21 cellular contexts compared by ENCODE assay signal in genomic region chr7:66539264-66539623, GRCh38.
A peak's percentile ranks its signal among the peaks of the same experiment; 100 is the strongest.
DNase-seq lines count a peak whose midpoint lies in the region; ATAC-seq and TF ChIP-seq lines count a peak whose summit lies in the region.
"Had no signal": no experiment of that assay in that cellular context is flagged by ENCODE, and none has a peak within 500 bp of the region (broad histone marks: within the 10 kb centered on the region; RNA-seq: fewer than 3 reads in every experiment).

No MANE protein-coding gene starts in this region.

- no peaks in the 10 kb centered on the region for H3K23me2 ChIP-seq in H9 (ENCODE audit: insufficient read length, low read depth, low read length, poor library complexity, severe bottlenecking)

- POLR2A ChIA-PET in Caco-2 (lab: Charles Lee): no interaction called here

- H3K27ac ChIP-seq in H9 (ENCODE audit: insufficient read length, low read depth, low read length) (no peak overlapping the region), WERI-Rb-1 (peak overlapping the region; percentile 63)
- H3K27ac ChIP-seq: BLaER1 treated with 17β-estradiol and CSF1 and Interleukin-3, amounts not matched to agents 10 nM and 100 nM; Peyer's patch; SJSA1 had no signal

- H3K27me3 ChIP-seq in Caco-2 (replicated peaks; ENCODE audit: control insufficient read depth, insufficient read depth, low read length): no peaks in the 10 kb centered on the region
- H3K27me3 ChIP-seq in H9 (ENCODE audit: insufficient read depth, low read length): no peaks in the 10 kb centered on the region
- no peaks in the 10 kb centered on the region for H3K27me3 ChIP-seq in WERI-Rb-1 (ENCODE audit: insufficient read depth, low read depth, severe bottlenecking)
- H3K27me3 ChIP-seq: BLaER1 treated with 17β-estradiol and CSF1 and Interleukin-3, amounts not matched to agents 10 nM and 100 nM; Peyer's patch; SJSA1 had no signal

- H3K9me3 Mint-ChIP-seq in Caco-2 (ENCODE audit: unreplicated experiment): no peaks in the 10 kb centered on the region
- no peaks in the 10 kb centered on the region for H3K9me3 Mint-ChIP-seq in H9
- peaks cover 2% of the 10 kb centered on the region for H3K9me3 Mint-ChIP-seq in glutamatergic neuron (ENCODE audit: unreplicated experiment)
- H3K9me3 Mint-ChIP-seq: CD8-positive, alpha-beta T cell had no signal

- H3K36me3 Mint-ChIP-seq in Caco-2 (ENCODE audit: insufficient read depth, unreplicated experiment) (peaks cover 59% of the 10 kb centered on the region), H9 (ENCODE audit: insufficient read depth in 1 of 3, low read depth in 3 of 3) (peaks cover 0 to 10% (median 0%) of the 10 kb centered on the region in 3 experiments; a peak in 3 of 7 replicates), glutamatergic neuron (ENCODE audit: unreplicated experiment) (no peaks in the 10 kb centered on the region)

- H3T11ph ChIP-seq in H9 (ENCODE audit: low read length): no peak overlapping the region

- no peak overlapping the region for H2BK15ac ChIP-seq in H9 (ENCODE audit: low read depth, low read length)

- no peak overlapping the region for H3K18ac ChIP-seq in H9 (ENCODE audit: insufficient read length, low read depth, low read length)

- no peak overlapping the region for H2AK5ac ChIP-seq in H9 (ENCODE audit: insufficient read length, low read length)

- no peak overlapping the region for H3K9ac ChIP-seq in H9 (ENCODE audit: extremely low read depth, insufficient read length, low read length)
- H3K9ac ChIP-seq: BLaER1 treated with 17β-estradiol and CSF1 and Interleukin-3, amounts not matched to agents 10 nM and 100 nM had no signal

- no peak overlapping the region for H2BK20ac ChIP-seq in H9 (ENCODE audit: low read depth, low read length, poor library complexity, severe bottlenecking)

- no peak for ATAC-seq in HG03432 (IDR thresholded peaks at IDR 0.05; ENCODE audit: unreplicated experiment)
- ATAC-seq: CD8-positive, alpha-beta T cell had no signal

- H3K4me3 Mint-ChIP-seq in Caco-2 (ENCODE audit: unreplicated experiment) (no peak overlapping the region), H9 (no peak overlapping the region), glutamatergic neuron (ENCODE audit: unreplicated experiment) (peak overlapping the region; percentile 13)
- H3K4me3 Mint-ChIP-seq: CD8-positive, alpha-beta T cell had no signal

- no peak overlapping the region for H4K91ac ChIP-seq in H9 (ENCODE audit: insufficient read length, low read depth, low read length)

- H3K27ac Mint-ChIP-seq in Caco-2 (ENCODE audit: unreplicated experiment) (peak overlapping the region; percentile 40), H9 (peak overlapping the region; percentile 57 to 94 (median 81); a peak in 5 of 7 replicates), glutamatergic neuron (ENCODE audit: unreplicated experiment) (peak overlapping the region; percentile 95)
- H3K27ac Mint-ChIP-seq: CD8-positive, alpha-beta T cell had no signal

- H3K79me1 ChIP-seq in H9 (ENCODE audit: insufficient read depth, low read depth, low read length, poor library complexity, severe bottlenecking): no peaks in the 10 kb centered on the region

- H3K4me1 ChIP-seq in Caco-2 (0 out of 2 replicates have a peak, but pooled peaks cover 8% of the 10 kb centered on the region), H9 (ENCODE audit: insufficient read depth, low read length) (no peaks in the 10 kb centered on the region; the same call in 1 of the 2 replicates)
- H3K4me1 ChIP-seq: BLaER1 treated with 17β-estradiol and CSF1 and Interleukin-3, amounts not matched to agents 10 nM and 100 nM; Peyer's patch; SJSA1 had no signal

- no peak overlapping the region for H2AFZ ChIP-seq in H9 (ENCODE audit: low read length)

- H3K79me2 ChIP-seq in H9 (ENCODE audit: insufficient read depth, low read length): no peaks in the 10 kb centered on the region

- H3K36me3 ChIP-seq in Caco-2 (ENCODE audit: control insufficient read depth, insufficient read depth, low read length) (peaks cover under 1% of the 10 kb centered on the region), WERI-Rb-1 (peaks cover 9% of the 10 kb centered on the region)

- no peak overlapping the region for H2BK5ac ChIP-seq in H9 (ENCODE audit: insufficient read length, low read length)

- no peak overlapping the region for H3K4me2 ChIP-seq in H9 (ENCODE audit: insufficient read depth, insufficient read length, low read length)
- H3K4me2 ChIP-seq: BLaER1 treated with 17β-estradiol and CSF1 and Interleukin-3, amounts not matched to agents 10 nM and 100 nM had no signal

- intact Hi-C loops in Caco-2 (cut with micrococcal nuclease; ENCODE audit: unreplicated experiment): no loop called here

- no peak overlapping the region for H3K56ac ChIP-seq in H9 (ENCODE audit: insufficient read length, low read depth, low read length)

- H3K4me1 Mint-ChIP-seq in Caco-2 (ENCODE audit: low read depth, unreplicated experiment) (peaks cover 9% of the 10 kb centered on the region), H9 (peaks cover 16% of the 10 kb centered on the region in 2 experiments), glutamatergic neuron (ENCODE audit: low read depth, unreplicated experiment) (peaks cover 14% of the 10 kb centered on the region)

- no TSS peak for BruUV-seq in Caco-2 (replicated peaks; lab: Mats Ljungman, UMichigan)

- H4K20me1 ChIP-seq in H9 (ENCODE audit: control insufficient read depth, insufficient read depth, insufficient read length): no peaks in the 10 kb centered on the region

- H3K4me3 ChIP-seq in Caco-2 (ENCODE audit: low read depth, low read length) (no peak overlapping the region), WERI-Rb-1 (ENCODE audit: low read depth, low read length) (no peak overlapping the region)
- H3K4me3 ChIP-seq: BLaER1 treated with 17β-estradiol and CSF1 and Interleukin-3, amounts not matched to agents 10 nM and 100 nM; Peyer's patch; SJSA1 had no signal

- TF ChIP-seq CTCF in Caco-2 (IDR thresholded peaks at IDR 0.05; ENCODE audit: insufficient read depth in 1 of 2, low read depth in 1 of 2, low read length in 1 of 2, severe bottlenecking in 1 of 2, unreplicated experiment in 1 of 2): no peak
- no peak for TF ChIP-seq CTCF in H9 (conservative IDR thresholded peaks at IDR 0.05)
- no peak for TF ChIP-seq CTCF in WERI-Rb-1 (IDR thresholded peaks at IDR 0.05; ENCODE audit: low read depth, low read length)
- no peak for TF ChIP-seq CTCF in glutamatergic neuron (IDR thresholded peaks at IDR 0.05; ENCODE audit: partially characterized antibody, unreplicated experiment)

- no peak overlapping the region for H3K23ac ChIP-seq in H9 (ENCODE audit: insufficient read length, low read depth, low read length)

- H3K4ac ChIP-seq in H9 (ENCODE audit: low read depth, low read length): no peak overlapping the region

- DNase-seq in Caco-2 (no peak), H9 (no peak), WERI-Rb-1 (no peak), glutamatergic neuron (no peak), GOT3 (lab: John Stamatoyannopoulos, UW) (no peak), NCI-H510A (lab: John Stamatoyannopoulos, UW) (no peak)
- DNase-seq: Calu3; CD8-positive, alpha-beta T cell; DMS153; HCEC 1CT; NCI-H1105; NCI-H146; NCI-H2029; NCI-H226; NCI-H524; NCI-H774; NK-92 treated with Interleukin-12 subunit alpha and Interleukin-12 subunit beta, amount 100 ng/mL, for 24 hours; Peyer's patch had no signal

- H4K5ac ChIP-seq in H9 (ENCODE audit: insufficient read length, low read depth, low read length): no peak overlapping the region

- no peak overlapping the region for H2BK12ac ChIP-seq in H9 (ENCODE audit: insufficient read length, low read depth, low read length)

- H3K27me3 Mint-ChIP-seq in Caco-2 (ENCODE audit: insufficient read depth, unreplicated experiment) (no peaks in the 10 kb centered on the region), H9 (ENCODE audit: low read depth) (no peaks in the 10 kb centered on the region), glutamatergic neuron (ENCODE audit: unreplicated experiment) (peaks cover 2% of the 10 kb centered on the region)

- CTCF ChIA-PET in Caco-2 (lab: Charles Lee): no interaction called here

- no peak overlapping the region for H4K8ac ChIP-seq in H9 (replicated peaks; ENCODE audit: insufficient read length, low read depth, low read length)

- no peaks in the 10 kb centered on the region for H3K9me3 ChIP-seq in Caco-2
- no peaks in the 10 kb centered on the region for H3K9me3 ChIP-seq in H9 (ENCODE audit: control insufficient read depth, low read depth, low read length)
- no peaks in the 10 kb centered on the region for H3K9me3 ChIP-seq in WERI-Rb-1 (ENCODE audit: severe bottlenecking)
- H3K9me3 ChIP-seq: BLaER1 treated with 17β-estradiol and CSF1 and Interleukin-3, amounts not matched to agents 10 nM and 100 nM; Peyer's patch; SJSA1 had no signal

- H2BK120ac ChIP-seq in H9 (ENCODE audit: low read depth, low read length, poor library complexity, severe bottlenecking): no peak overlapping the region

- H3K14ac ChIP-seq in H9 (ENCODE audit: insufficient read depth, low read length): peak overlapping the region; percentile 55; the same call in 1 of the 2 replicates

- no CpG with 5 or more reads among the region's 3 CpGs for WGBS in H9 (ENCODE audit: extremely low coverage, insufficient read length, low lambda C conversion rate)

Comparison
In these comparisons a context has a peak if more than half of its experiments do, and no peak if none do; other contexts are left out.
1. H3K27ac Mint-ChIP-seq: peak in every context shown above with its lines; median percentile 95 in glutamatergic neuron; 81 in H9; 40 in Caco-2.